In the genomic region with DNA sequence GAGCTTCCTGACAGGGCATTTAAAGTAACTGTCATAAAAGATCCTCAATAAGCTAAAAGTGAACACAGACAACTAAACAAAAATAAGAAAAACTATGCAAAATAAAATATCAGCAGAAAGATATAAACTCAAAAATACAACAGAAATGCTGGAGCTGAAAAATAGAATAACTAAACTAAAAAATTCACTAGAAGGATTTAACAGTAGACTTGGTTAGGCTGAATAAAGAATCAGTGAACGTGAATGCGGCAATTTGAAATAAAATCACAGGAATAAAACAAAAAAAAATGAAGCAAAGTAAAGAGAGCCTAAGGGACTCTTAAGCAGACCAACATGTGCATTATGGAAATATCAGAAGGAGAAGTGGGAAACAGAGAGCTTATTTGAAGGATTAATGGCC, we compare ENCODE assay signal across 1 cellular context.
A peak's percentile ranks its signal among the peaks of the same experiment; 100 is the strongest.
TF ChIP-seq lines count a peak whose summit lies in the region.

No MANE protein-coding gene starts in this region.

TF ChIP-seq in K562, 482 proteins besides CTCF, POLR2A, EP300 and RAD21 (continued from another document):
- TF ChIP-seq, protein P1, sequence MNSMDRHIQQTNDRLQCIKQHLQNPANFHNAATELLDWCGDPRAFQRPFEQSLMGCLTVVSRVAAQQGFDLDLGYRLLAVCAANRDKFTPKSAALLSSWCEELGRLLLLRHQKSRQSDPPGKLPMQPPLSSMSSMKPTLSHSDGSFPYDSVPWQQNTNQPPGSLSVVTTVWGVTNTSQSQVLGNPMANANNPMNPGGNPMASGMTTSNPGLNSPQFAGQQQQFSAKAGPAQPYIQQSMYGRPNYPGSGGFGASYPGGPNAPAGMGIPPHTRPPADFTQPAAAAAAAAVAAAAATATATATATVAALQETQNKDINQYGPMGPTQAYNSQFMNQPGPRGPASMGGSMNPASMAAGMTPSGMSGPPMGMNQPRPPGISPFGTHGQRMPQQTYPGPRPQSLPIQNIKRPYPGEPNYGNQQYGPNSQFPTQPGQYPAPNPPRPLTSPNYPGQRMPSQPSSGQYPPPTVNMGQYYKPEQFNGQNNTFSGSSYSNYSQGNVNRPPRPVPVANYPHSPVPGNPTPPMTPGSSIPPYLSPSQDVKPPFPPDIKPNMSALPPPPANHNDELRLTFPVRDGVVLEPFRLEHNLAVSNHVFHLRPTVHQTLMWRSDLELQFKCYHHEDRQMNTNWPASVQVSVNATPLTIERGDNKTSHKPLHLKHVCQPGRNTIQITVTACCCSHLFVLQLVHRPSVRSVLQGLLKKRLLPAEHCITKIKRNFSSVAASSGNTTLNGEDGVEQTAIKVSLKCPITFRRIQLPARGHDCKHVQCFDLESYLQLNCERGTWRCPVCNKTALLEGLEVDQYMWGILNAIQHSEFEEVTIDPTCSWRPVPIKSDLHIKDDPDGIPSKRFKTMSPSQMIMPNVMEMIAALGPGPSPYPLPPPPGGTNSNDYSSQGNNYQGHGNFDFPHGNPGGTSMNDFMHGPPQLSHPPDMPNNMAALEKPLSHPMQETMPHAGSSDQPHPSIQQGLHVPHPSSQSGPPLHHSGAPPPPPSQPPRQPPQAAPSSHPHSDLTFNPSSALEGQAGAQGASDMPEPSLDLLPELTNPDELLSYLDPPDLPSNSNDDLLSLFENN (IDR thresholded peaks at IDR 0.05; ENCODE audit: low read depth in 2 of 2, low read length in 2 of 2), result no peak
- TF ChIP-seq, protein P2, sequence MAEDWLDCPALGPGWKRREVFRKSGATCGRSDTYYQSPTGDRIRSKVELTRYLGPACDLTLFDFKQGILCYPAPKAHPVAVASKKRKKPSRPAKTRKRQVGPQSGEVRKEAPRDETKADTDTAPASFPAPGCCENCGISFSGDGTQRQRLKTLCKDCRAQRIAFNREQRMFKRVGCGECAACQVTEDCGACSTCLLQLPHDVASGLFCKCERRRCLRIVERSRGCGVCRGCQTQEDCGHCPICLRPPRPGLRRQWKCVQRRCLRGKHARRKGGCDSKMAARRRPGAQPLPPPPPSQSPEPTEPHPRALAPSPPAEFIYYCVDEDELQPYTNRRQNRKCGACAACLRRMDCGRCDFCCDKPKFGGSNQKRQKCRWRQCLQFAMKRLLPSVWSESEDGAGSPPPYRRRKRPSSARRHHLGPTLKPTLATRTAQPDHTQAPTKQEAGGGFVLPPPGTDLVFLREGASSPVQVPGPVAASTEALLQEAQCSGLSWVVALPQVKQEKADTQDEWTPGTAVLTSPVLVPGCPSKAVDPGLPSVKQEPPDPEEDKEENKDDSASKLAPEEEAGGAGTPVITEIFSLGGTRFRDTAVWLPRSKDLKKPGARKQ (CRISPR knock-in tag; IDR thresholded peaks at IDR 0.05), result peak; percentile 90
- TF ChIP-seq TRIM24 (IDR thresholded peaks at IDR 0.05) (peak; percentile 48 to 67; a peak in 3 of 4 replicates), COPS2 (conservative IDR thresholded peaks at IDR 0.05) (no peak), CREM (IDR thresholded peaks at IDR 0.05; ENCODE audit: low read depth) (no peak), CBX3 (IDR thresholded peaks at IDR 0.05; ENCODE audit: borderline replicate concordance in 1 of 2, low read length in 2 of 2) (0 out of 3 replicates have a peak, but pooled peaks of 1 of the 2 experiments have one; percentile 79), ZEB2 (IDR thresholded peaks at IDR 0.05) (peak; percentile 81), ZNF584 (CRISPR knock-in tag; IDR thresholded peaks at IDR 0.05; ENCODE audit: low read depth) (no peak), NELFE (IDR thresholded peaks at IDR 0.05; ENCODE audit: insufficient read depth, insufficient read length) (no peak), TRIM28 (IDR thresholded peaks at IDR 0.05) (peak; percentile 91), HLTF (IDR thresholded peaks at IDR 0.05) (0 out of 2 replicates have a peak, but pooled peaks have one; percentile 68)
- TF ChIP-seq, protein P3, sequence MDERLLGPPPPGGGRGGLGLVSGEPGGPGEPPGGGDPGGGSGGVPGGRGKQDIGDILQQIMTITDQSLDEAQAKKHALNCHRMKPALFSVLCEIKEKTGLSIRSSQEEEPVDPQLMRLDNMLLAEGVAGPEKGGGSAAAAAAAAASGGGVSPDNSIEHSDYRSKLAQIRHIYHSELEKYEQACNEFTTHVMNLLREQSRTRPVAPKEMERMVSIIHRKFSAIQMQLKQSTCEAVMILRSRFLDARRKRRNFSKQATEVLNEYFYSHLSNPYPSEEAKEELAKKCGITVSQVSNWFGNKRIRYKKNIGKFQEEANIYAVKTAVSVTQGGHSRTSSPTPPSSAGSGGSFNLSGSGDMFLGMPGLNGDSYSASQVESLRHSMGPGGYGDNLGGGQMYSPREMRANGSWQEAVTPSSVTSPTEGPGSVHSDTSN (CRISPR knock-in tag; IDR thresholded peaks at IDR 0.05; ENCODE audit: low read depth), result no peak
- TF ChIP-seq, protein P3 (tag; conservative IDR thresholded peaks at IDR 0.05; ENCODE audit: low read depth), result no peak
- TF ChIP-seq, protein P4, sequence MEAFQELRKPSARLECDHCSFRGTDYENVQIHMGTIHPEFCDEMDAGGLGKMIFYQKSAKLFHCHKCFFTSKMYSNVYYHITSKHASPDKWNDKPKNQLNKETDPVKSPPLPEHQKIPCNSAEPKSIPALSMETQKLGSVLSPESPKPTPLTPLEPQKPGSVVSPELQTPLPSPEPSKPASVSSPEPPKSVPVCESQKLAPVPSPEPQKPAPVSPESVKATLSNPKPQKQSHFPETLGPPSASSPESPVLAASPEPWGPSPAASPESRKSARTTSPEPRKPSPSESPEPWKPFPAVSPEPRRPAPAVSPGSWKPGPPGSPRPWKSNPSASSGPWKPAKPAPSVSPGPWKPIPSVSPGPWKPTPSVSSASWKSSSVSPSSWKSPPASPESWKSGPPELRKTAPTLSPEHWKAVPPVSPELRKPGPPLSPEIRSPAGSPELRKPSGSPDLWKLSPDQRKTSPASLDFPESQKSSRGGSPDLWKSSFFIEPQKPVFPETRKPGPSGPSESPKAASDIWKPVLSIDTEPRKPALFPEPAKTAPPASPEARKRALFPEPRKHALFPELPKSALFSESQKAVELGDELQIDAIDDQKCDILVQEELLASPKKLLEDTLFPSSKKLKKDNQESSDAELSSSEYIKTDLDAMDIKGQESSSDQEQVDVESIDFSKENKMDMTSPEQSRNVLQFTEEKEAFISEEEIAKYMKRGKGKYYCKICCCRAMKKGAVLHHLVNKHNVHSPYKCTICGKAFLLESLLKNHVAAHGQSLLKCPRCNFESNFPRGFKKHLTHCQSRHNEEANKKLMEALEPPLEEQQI (IDR thresholded peaks at IDR 0.05), result 0 out of 2 replicates have a peak, but pooled peaks have one; percentile 68
- TF ChIP-seq, protein P5, sequence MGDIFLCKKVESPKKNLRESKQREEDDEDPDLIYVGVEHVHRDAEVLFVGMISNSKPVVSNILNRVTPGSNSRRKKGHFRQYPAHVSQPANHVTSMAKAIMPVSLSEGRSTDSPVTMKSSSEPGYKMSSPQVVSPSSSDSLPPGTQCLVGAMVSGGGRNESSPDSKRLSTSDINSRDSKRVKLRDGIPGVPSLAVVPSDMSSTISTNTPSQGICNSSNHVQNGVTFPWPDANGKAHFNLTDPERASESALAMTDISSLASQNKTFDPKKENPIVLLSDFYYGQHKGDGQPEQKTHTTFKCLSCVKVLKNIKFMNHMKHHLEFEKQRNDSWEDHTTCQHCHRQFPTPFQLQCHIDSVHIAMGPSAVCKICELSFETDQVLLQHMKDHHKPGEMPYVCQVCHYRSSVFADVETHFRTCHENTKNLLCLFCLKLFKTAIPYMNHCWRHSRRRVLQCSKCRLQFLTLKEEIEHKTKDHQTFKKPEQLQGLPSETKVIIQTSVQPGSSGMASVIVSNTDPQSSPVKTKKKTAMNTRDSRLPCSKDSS (IDR thresholded peaks at IDR 0.05; ENCODE audit: low read depth, partially characterized antibody), result peak; percentile 78
